In genomic region chr20:17443326-17443858, GRCh38 we compare ENCODE assay signal across 20 cellular contexts.
"Had no signal": no experiment of that assay in that cellular context is flagged by ENCODE, and none has a peak within 500 bp of the region (broad histone marks: within the 10 kb centered on the region; RNA-seq: fewer than 3 reads in every experiment).

No MANE protein-coding gene starts in this region.

- H3K4me1 ChIP-seq: foreskin keratinocyte, right atrium auricular region, sigmoid colon, testis, tibial nerve, upper lobe of right lung had no signal

- H3K27ac Mint-ChIP-seq: naive B cell; nephron; stimulated activated naive B cell treated with anti-CD40 and anti-IgM and Interleukin-4, amounts not matched to agents 10 μg/mL and 1 μg/mL and 100 μg/mL, for 72 hours; stimulated activated naive CD8-positive, alpha-beta T cell treated with anti-CD3 and anti-CD28 coated beads, Interleukin-15, amount 100 ng/mL, for 72 hours had no signal

- H3K27me3 ChIP-seq: right atrium auricular region, testis, tibial nerve had no signal

- H3K4me1 Mint-ChIP-seq: naive B cell; stimulated activated naive B cell treated with anti-CD40 and anti-IgM and Interleukin-4, amounts not matched to agents 10 μg/mL and 1 μg/mL and 100 μg/mL, for 72 hours; stimulated activated naive CD8-positive, alpha-beta T cell treated with anti-CD3 and anti-CD28 coated beads, Interleukin-15, amount 100 ng/mL, for 72 hours had no signal

- H3K36me3 ChIP-seq: neutrophil, right atrium auricular region, sigmoid colon, tibial nerve, upper lobe of right lung had no signal

- H3K27ac ChIP-seq: epithelial cell of prostate, foreskin keratinocyte, neutrophil, right atrium auricular region, sigmoid colon, skin epidermis, testis, tibial nerve, upper lobe of right lung had no signal

- DNase-seq: effector memory CD4-positive, alpha-beta T cell; foreskin keratinocyte; head of caudate nucleus; hypothalamus; kidney glomerular epithelial cell; naive B cell; posterior cingulate gyrus; sigmoid colon; stimulated activated CD4-positive, alpha-beta T cell treated with anti-CD3 and anti-CD28 coated beads, Interleukin-2, amount 100 ng/mL, for 24 hours; stimulated activated CD4-positive, alpha-beta T cell treated with anti-CD3 and anti-CD28 coated beads, Interleukin-4, amount 100 ng/mL, for 4 hours; stimulated activated naive B cell treated with anti-CD40 and anti-IgM and Interleukin-4, amounts not matched to agents 10 μg/mL and 1 μg/mL and 100 μg/mL, for 72 hours; stimulated activated naive CD8-positive, alpha-beta T cell treated with anti-CD3 and anti-CD28 coated beads, Interleukin-15, amount 100 ng/mL, for 72 hours; testis; upper lobe of right lung had no signal

- H3K4me3 Mint-ChIP-seq: naive B cell; nephron; stimulated activated naive B cell treated with anti-CD40 and anti-IgM and Interleukin-4, amounts not matched to agents 10 μg/mL and 1 μg/mL and 100 μg/mL, for 72 hours; stimulated activated naive CD8-positive, alpha-beta T cell treated with anti-CD3 and anti-CD28 coated beads, Interleukin-15, amount 100 ng/mL, for 72 hours had no signal

- H3K9me3 Mint-ChIP-seq: nephron had no signal

- ATAC-seq: foreskin keratinocyte; stimulated activated naive B cell treated with anti-CD40 and anti-IgM and Interleukin-4, amounts not matched to agents 10 μg/mL and 1 μg/mL and 100 μg/mL, for 72 hours; stimulated activated naive CD8-positive, alpha-beta T cell treated with anti-CD3 and anti-CD28 coated beads, Interleukin-15, amount 100 ng/mL, for 72 hours; upper lobe of right lung had no signal

- H3K9me3 ChIP-seq: neutrophil, sigmoid colon, testis, upper lobe of right lung had no signal

- H3K36me3 Mint-ChIP-seq: stimulated activated naive B cell treated with anti-CD40 and anti-IgM and Interleukin-4, amounts not matched to agents 10 μg/mL and 1 μg/mL and 100 μg/mL, for 72 hours had no signal

- H3K4me3 ChIP-seq: right atrium auricular region, sigmoid colon, skin epidermis, testis, tibial nerve, upper lobe of right lung had no signal
